ENCODE assay signal across 14 cellular contexts in the genomic region with DNA sequence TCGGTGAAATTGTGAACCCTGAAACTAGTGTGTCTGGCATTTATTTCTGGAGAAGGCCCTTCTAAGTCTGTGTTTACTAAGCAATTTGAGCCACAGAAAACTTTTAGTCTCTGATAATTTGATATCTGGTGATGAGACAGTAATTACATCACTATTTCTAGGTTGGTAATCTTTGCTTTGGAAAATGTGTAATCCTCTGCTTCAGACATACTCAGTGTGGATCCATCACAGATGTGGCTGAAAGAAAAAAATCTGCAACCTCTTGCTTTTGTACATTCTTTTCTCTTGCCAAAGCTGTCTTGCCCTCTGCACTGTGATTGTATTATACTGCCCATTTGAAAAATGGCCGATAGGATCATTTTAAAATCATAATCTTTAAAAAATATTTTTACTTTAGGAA.
A peak's percentile ranks its signal among the peaks of the same experiment; 100 is the strongest.
DNase-seq lines count a peak whose midpoint lies in the region; ATAC-seq and TF ChIP-seq lines count a peak whose summit lies in the region.
"Had no signal": no experiment of that assay in that cellular context is flagged by ENCODE, and none has a peak within 500 bp of the region (broad histone marks: within the 10 kb centered on the region; RNA-seq: fewer than 3 reads in every experiment).

No MANE protein-coding gene starts in this region.

- H3K27ac ChIP-seq in osteoblast (ENCODE audit: low read depth, low read length): peak overlapping the region; percentile 4
- H3K27ac ChIP-seq: 22Rv1 had no signal

- H3K9me3 ChIP-seq in osteoblast (ENCODE audit: low read depth, low read length): no peaks in the 10 kb centered on the region

- peak overlapping the region; percentile 20 for H3K4me2 ChIP-seq in osteoblast (ENCODE audit: insufficient read depth, low read length)

- H3K79me2 ChIP-seq in osteoblast (ENCODE audit: insufficient read depth, low read length): no peaks in the 10 kb centered on the region

- H2AFZ ChIP-seq in osteoblast (ENCODE audit: low read length): peak overlapping the region; percentile 57

- peak; percentile 40 for DNase-seq in DMS53 (lab: John Stamatoyannopoulos, UW)
- no peak for DNase-seq in DMS53 treated with DMSO at 0.1 percent for 48 hours (lab: John Stamatoyannopoulos, UW; ENCODE audit: unreplicated experiment)
- DNase-seq in HCEC 1CT: peak; percentile 58
- DNase-seq in astrocyte of the spinal cord (ENCODE audit: low read depth, low spot score): peak; percentile 40
- no peak for DNase-seq in osteoblast (ENCODE audit: insufficient read length, low spot score, missing footprints)
- DNase-seq in ACHN: no peak
- DNase-seq: activated naive CD4-positive, alpha-beta T cell treated with Interleukin-2 at 50 U/mL for 16 hours; effector CD8-positive, alpha-beta T cell; GDM1; H9; stimulated activated naive CD4-positive, alpha-beta T cell treated with Interleukin-2 at 50 U/mL for 16 hours had no signal

- H3K4me1 ChIP-seq in osteoblast (ENCODE audit: insufficient read depth, low read length): peaks cover 19% of the 10 kb centered on the region

- no peak for ATAC-seq in GM19467 (IDR thresholded peaks at IDR 0.05; ENCODE audit: unreplicated experiment)
- ATAC-seq in HG02588 (IDR thresholded peaks at IDR 0.05; ENCODE audit: unreplicated experiment): no peak

- TF ChIP-seq CTCF in astrocyte of the spinal cord (IDR thresholded peaks at IDR 0.05; ENCODE audit: low read depth, low read length) (no peak), osteoblast (IDR thresholded peaks at IDR 0.05; ENCODE audit: extremely low read depth, low read depth, low read length) (no peak)

- H4K20me1 ChIP-seq in osteoblast (ENCODE audit: insufficient read depth, low read length): no peaks in the 10 kb centered on the region

- no peak overlapping the region for H3K4me3 ChIP-seq in astrocyte of the spinal cord (ENCODE audit: low read depth, low read length)
- H3K4me3 ChIP-seq in osteoblast (ENCODE audit: insufficient read depth, low read length): no peak overlapping the region

- H3K36me3 ChIP-seq in osteoblast (ENCODE audit: insufficient read depth, low read length): no peaks in the 10 kb centered on the region

- no peaks in the 10 kb centered on the region for H3K27me3 ChIP-seq in osteoblast (ENCODE audit: insufficient read depth, low read length)

- in situ Hi-C loops in astrocyte of the spinal cord (cut with HindIII; ENCODE audit: low sequenced_read_pairs) (no loop called here), ACHN (cut with HindIII; ENCODE audit: low pct_ligation_motif_present, low pct_unique_long_range_greater_than_20kb, low sequenced_read_pairs) (no loop called here)

Comparison
In these comparisons a context has a peak if more than half of its experiments do, and no peak if none do; other contexts are left out.
1. DNase-seq: peak in DMS53 (single experiment), HCEC 1CT (single experiment) and astrocyte of the spinal cord (single experiment); none in DMS53 treated with DMSO at 0.1 percent for 48 hours (single experiment), osteoblast (single experiment) and ACHN (single experiment).